ENCODE assay signal across 25 cellular contexts in genomic region chr1:189185077-189185476, GRCh38.
"Had no signal": no experiment of that assay in that cellular context is flagged by ENCODE, and none has a peak within 500 bp of the region (broad histone marks: within the 10 kb centered on the region; RNA-seq: fewer than 3 reads in every experiment).

No MANE protein-coding gene starts in this region.

- ATAC-seq: activated naive CD4-positive, alpha-beta T cell treated with anti-CD3 and anti-CD28 coated beads, Interleukin-2, amount 50 U/mL, for 72 hours; activated T-helper 17 cell treated with anti-CD3 and anti-CD28 coated beads, Interleukin-2, amount 50 U/mL, for 72 hours; heart right ventricle; left ventricle myocardium superior; psoas muscle; stimulated activated effector memory CD8-positive, alpha-beta T cell treated with anti-CD3 and anti-CD28 coated beads, Interleukin-12 subunit alpha, Interleukin-12 subunit beta, amount 100 ng/mL, for 72 hours had no signal

- H3K4me1 ChIP-seq: esophagus muscularis mucosa, heart right ventricle, parathyroid adenoma, psoas muscle, sigmoid colon, vagina had no signal

- H3K4me3 ChIP-seq: esophagus muscularis mucosa, heart right ventricle, psoas muscle, sigmoid colon, thoracic aorta, vagina had no signal

- H3K27ac ChIP-seq: esophagus muscularis mucosa, heart right ventricle, parathyroid adenoma, psoas muscle, sigmoid colon, thoracic aorta, vagina, VCaP had no signal

- H3K36me3 ChIP-seq: esophagus muscularis mucosa, heart right ventricle, sigmoid colon, thoracic aorta, vagina had no signal

- H3K27me3 ChIP-seq: esophagus muscularis mucosa, heart right ventricle, sigmoid colon, vagina had no signal

- H3K9ac ChIP-seq: parathyroid adenoma had no signal

- H3K79me2 ChIP-seq: parathyroid adenoma had no signal

- DNase-seq: activated CD4-positive, alpha-beta memory T cell treated with anti-CD3 and anti-CD28 coated beads for 36 hours; activated CD4-positive, alpha-beta T cell treated with anti-CD3 and anti-CD28 coated beads, Interleukin-2, amount 10 ng/mL, durations not matched to agents 24 days and 14 days; activated CD4-positive, CD25-positive, alpha-beta regulatory T cell treated with anti-CD3 and anti-CD28 coated beads, Interleukin-2, amount 50 U/mL, for 72 hours; activated CD8-positive, alpha-beta memory T cell treated with anti-CD3 and anti-CD28 coated beads, Interleukin-2, amount 50 U/mL, for 4 hours; activated gamma-delta T cell treated with Interleukin-2 at 50 U/mL for 16 hours; activated T-cell treated with anti-CD3 and anti-CD28 coated beads, Interleukin-2, amount 50 U/mL, for 1 hour; foreskin melanocyte; heart right ventricle; islet precursor cell; left ventricle myocardium superior; naive B cell; nephron progenitor cell; psoas muscle; sigmoid colon; small intestine; stimulated activated CD4-positive, alpha-beta T cell treated with anti-CD3 and anti-CD28 coated beads, Interleukin-4, amount 100 ng/mL, for 24 hours; trophoblast cell had no signal
